In the genomic region with DNA sequence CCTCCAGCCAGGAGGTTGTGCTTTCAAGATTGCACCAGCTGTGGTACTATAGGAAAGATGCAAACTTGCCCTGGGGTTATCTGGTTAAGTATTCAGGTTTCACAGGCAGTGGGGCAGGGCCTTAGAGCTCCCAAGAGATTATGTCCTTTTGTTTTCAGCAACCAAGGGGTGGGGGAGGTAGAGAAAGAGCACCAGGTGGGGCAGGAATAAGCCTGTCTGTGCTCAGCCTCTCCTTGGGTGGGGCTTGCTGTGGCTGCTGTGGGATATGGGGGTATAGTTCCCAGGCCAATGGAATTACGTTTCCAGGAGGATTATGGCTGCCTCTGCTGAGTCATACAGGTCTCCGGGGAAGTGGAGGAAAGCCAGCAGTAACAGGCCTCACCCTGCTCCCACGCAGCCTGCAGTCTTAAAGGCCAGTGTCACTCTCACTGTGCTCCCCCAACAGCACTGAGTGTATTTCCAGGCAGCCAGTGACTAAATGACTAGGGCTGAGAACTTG, we compare ENCODE assay signal across 11 cellular contexts.
DNase-seq lines count a peak whose midpoint lies in the region; ATAC-seq, FAIRE-seq and TF ChIP-seq lines count a peak whose summit lies in the region.
"Had no signal": no experiment of that assay in that cellular context is flagged by ENCODE, and none has a peak within 500 bp of the region (broad histone marks: within the 10 kb centered on the region; RNA-seq: fewer than 3 reads in every experiment).

No MANE protein-coding gene starts in this region.

- no peak overlapping the region for H2AK9ac ChIP-seq in IMR-90 (replicated peaks; ENCODE audit: low read depth, low read length, poor library complexity)

- peak; percentile 99 for DNase-seq in DMS79 treated with DMSO at 0.1 percent for 48 hours (lab: John Stamatoyannopoulos, UW)
- DNase-seq in IMR-90 = peak; percentile 66
- peak; percentile 89 for DNase-seq in SW480 (ENCODE audit: low spot score)
- DNase-seq in keratinocyte (ENCODE audit: low read depth, low spot score) = peak; percentile 89
- no peak for DNase-seq in NOMO-1 treated with DMSO at 0.1 percent for 48 hours (lab: John Stamatoyannopoulos, UW; ENCODE audit: unreplicated experiment)
- no peak for DNase-seq in NCI-H146 (lab: John Stamatoyannopoulos, UW)
- no peak for DNase-seq in GM19239 (ENCODE audit: insufficient read length, low spot score)
- DNase-seq: H7, NCI-H2227 treated with DMSO at 0.1 percent for 48 hours, occipital lobe had no signal

- no peak overlapping the region for H3K56ac ChIP-seq in IMR-90 (ENCODE audit: extremely low read depth, insufficient read depth, low read length)

- H3K27me3 ChIP-seq in IMR-90 (ENCODE audit: control insufficient read depth, insufficient read depth, low read length) = no peaks in the 10 kb centered on the region
- H3K27me3 ChIP-seq in keratinocyte (ENCODE audit: control insufficient read depth, extremely low read depth, insufficient read depth, low read length) = no peaks in the 10 kb centered on the region

- CTCF ChIA-PET in IMR-90 (lab: Yijun Ruan, JAX) = no interaction called here

- H3K4me3 ChIP-seq in IMR-90 (ENCODE audit: insufficient read depth, low read depth, low read length) (no peak overlapping the region), keratinocyte (ENCODE audit: control insufficient read depth in 2 of 3, extremely low read depth in 1 of 3, insufficient read depth in 2 of 3, low read depth in 1 of 3, low read length in 3 of 3) (peak overlapping the region in 2 of 3 experiments; percentile 10 to 28)

- H3K79me1 ChIP-seq in IMR-90 (ENCODE audit: low read depth in 1 of 2, low read length in 2 of 2) = no peaks in the 10 kb centered on the region

- no peak overlapping the region for H4K91ac ChIP-seq in IMR-90 (ENCODE audit: insufficient read depth, low read depth, low read length)

- H2BK120ac ChIP-seq in IMR-90 (ENCODE audit: low read depth, low read length) = no peak overlapping the region

- BruUV-seq in IMR-90 (replicated peaks; lab: Mats Ljungman, UMichigan) = no TSS peak

- dilution Hi-C loops in IMR-90 (cut with HindIII; ENCODE audit: low sequenced_read_pairs, unreplicated experiment) = no loop called here
- dilution Hi-C loops in keratinocyte (cut with MboI; ENCODE audit: extremely low pct_ligation_motif_present, low sequenced_read_pairs) = no loop called here

- H3K9me3 ChIP-seq in IMR-90 (ENCODE audit: control insufficient read depth, insufficient read depth, low read length) = no peaks in the 10 kb centered on the region
- no peaks in the 10 kb centered on the region for H3K9me3 ChIP-seq in keratinocyte (ENCODE audit: control insufficient read depth, low read depth, low read length)

- H4K20me1 ChIP-seq in IMR-90 (ENCODE audit: insufficient read depth, low read length) = no peaks in the 10 kb centered on the region
- H4K20me1 ChIP-seq in keratinocyte (ENCODE audit: control insufficient read depth, extremely low read depth, insufficient read depth, low read length) = no peaks in the 10 kb centered on the region

- no peaks in the 10 kb centered on the region for H3K79me2 ChIP-seq in keratinocyte (ENCODE audit: control insufficient read depth, insufficient read depth, low read length)

- no peak overlapping the region for H3K4me2 ChIP-seq in IMR-90 (ENCODE audit: low read depth, low read length)
- H3K4me2 ChIP-seq in keratinocyte (ENCODE audit: control insufficient read depth, extremely low read depth, insufficient read depth, low read depth, low read length) = peak overlapping the region; percentile 53

- TF ChIP-seq RAD21 in IMR-90 (IDR thresholded peaks at IDR 0.05; ENCODE audit: low read length) = no peak

- TF ChIP-seq CTCF in IMR-90 (conservative IDR thresholded peaks at IDR 0.05; ENCODE audit: low read depth, low read length) (no peak), keratinocyte (optimal IDR thresholded peaks at IDR 0.05 in 1 of 3, IDR thresholded peaks at IDR 0.05 in 1 of 3, conservative IDR thresholded peaks at IDR 0.05 in 1 of 3; ENCODE audit: extremely low read depth in 1 of 3, insufficient read depth in 2 of 3, low read length in 3 of 3) (no peak)

- H2AFZ ChIP-seq in IMR-90 (replicated peaks; ENCODE audit: low read length, poor library complexity) (no peak overlapping the region), keratinocyte (ENCODE audit: control insufficient read depth, low read length) (peak overlapping the region; percentile 72)

- in situ Hi-C loops in IMR-90 (cut with MboI; ENCODE audit: low sequenced_read_pairs) = no loop called here

- no peak overlapping the region for H3K4ac ChIP-seq in IMR-90 (ENCODE audit: low read depth, low read length)

- H3K4me1 ChIP-seq in IMR-90 (ENCODE audit: control insufficient read depth, insufficient read depth, low read length) = no peaks in the 10 kb centered on the region
- peaks cover 14% of the 10 kb centered on the region for H3K4me1 ChIP-seq in keratinocyte (ENCODE audit: control insufficient read depth, extremely low read depth, insufficient read depth, low read length)

- H2BK5ac ChIP-seq in IMR-90 (ENCODE audit: low read depth, low read length, poor library complexity, severe bottlenecking) = no peak overlapping the region

- H3K14ac ChIP-seq in IMR-90 (replicated peaks; ENCODE audit: low read depth, low read length) = no peak overlapping the region

- no peak overlapping the region for H3K27ac ChIP-seq in IMR-90 (ENCODE audit: insufficient read depth, low read length)
- peak overlapping the region; percentile 77 for H3K27ac ChIP-seq in keratinocyte (ENCODE audit: control insufficient read depth, insufficient read depth, low read length)

- no peak overlapping the region for H4K8ac ChIP-seq in IMR-90 (ENCODE audit: low read depth in 2 of 2, low read length in 2 of 2)

- intact Hi-C loops in IMR-90 (cut with micrococcal nuclease) = no loop called here

- H3K23ac ChIP-seq in IMR-90 (ENCODE audit: low read depth, low read length) = no peak overlapping the region

- no CpG with 5 or more reads among the region's 3 CpGs for WGBS in IMR-90 (ENCODE audit: extremely low coverage in 2 of 2, insufficient read length in 1 of 2), 2 experiments

- no peak overlapping the region for H2BK20ac ChIP-seq in IMR-90 (ENCODE audit: low read depth, low read length)

- H3K36me3 ChIP-seq in IMR-90 (ENCODE audit: control insufficient read depth, insufficient read depth, low read length) (no peaks in the 10 kb centered on the region), keratinocyte (ENCODE audit: control insufficient read depth in 2 of 2, extremely low read depth in 1 of 2, insufficient read depth in 2 of 2, low read length in 2 of 2) (no peaks in the 10 kb centered on the region)

- ATAC-seq in IMR-90 (ENCODE audit: low read depth) (peak; percentile 35; the same call in 1 of the 2 replicates), HG03196 (IDR thresholded peaks at IDR 0.05; ENCODE audit: unreplicated experiment) (no peak)

- H2AK5ac ChIP-seq in IMR-90 (ENCODE audit: low read depth, low read length) = no peak overlapping the region

- POLR2A ChIA-PET in IMR-90 (lab: Charles Lee; ENCODE audit: unreplicated experiment) = no interaction called here

- H3K9me1 ChIP-seq in IMR-90 (ENCODE audit: insufficient read depth, low read length) (no peaks in the 10 kb centered on the region), keratinocyte (ENCODE audit: control insufficient read depth, extremely low read depth, insufficient read depth, low read length) (no peaks in the 10 kb centered on the region)

- no peak overlapping the region for H2BK15ac ChIP-seq in IMR-90 (ENCODE audit: low read depth, low read length)

- no peak overlapping the region for H4K5ac ChIP-seq in IMR-90 (ENCODE audit: low read depth, low read length)

- no peak for TF ChIP-seq POLR2A in IMR-90 (IDR thresholded peaks at IDR 0.05; ENCODE audit: low read depth, low read length)

- no peak overlapping the region for H3K18ac ChIP-seq in IMR-90 (ENCODE audit: low read depth, low read length)

- FAIRE-seq in keratinocyte (lab: Jason Lieb, UNC) (peak; percentile 96), GM19239 (lab: Jason Lieb, UNC) (no peak)

- no peak overlapping the region for H3K9ac ChIP-seq in IMR-90 (ENCODE audit: low read depth, low read length)
- peak overlapping the region; percentile 59 for H3K9ac ChIP-seq in keratinocyte (ENCODE audit: control insufficient read depth, extremely low read depth, insufficient read depth, low read length)

TF ChIP-seq in IMR-90, 13 proteins besides CTCF, POLR2A, EP300 and RAD21:
- no peak for TF ChIP-seq MAZ (IDR thresholded peaks at IDR 0.05; ENCODE audit: borderline replicate concordance, low read depth, low read length)
- no peak for TF ChIP-seq MXI1 (IDR thresholded peaks at IDR 0.05; ENCODE audit: borderline replicate concordance, low read depth, low read length)
- no peak for TF ChIP-seq CEBPB (IDR thresholded peaks at IDR 0.05; ENCODE audit: low read depth, low read length)
- no peak for TF ChIP-seq NFE2L2 (IDR thresholded peaks at IDR 0.05; ENCODE audit: low read depth, low read length)
- no peak for TF ChIP-seq MAFK (IDR thresholded peaks at IDR 0.05; ENCODE audit: low read depth, low read length)
- no peak for TF ChIP-seq RFX5 (IDR thresholded peaks at IDR 0.05; ENCODE audit: low read depth, low read length)
- no peak for TF ChIP-seq BHLHE40 (IDR thresholded peaks at IDR 0.05; ENCODE audit: low read depth, low read length)
- no peak for TF ChIP-seq RCOR1 (IDR thresholded peaks at IDR 0.05; ENCODE audit: insufficient replicate concordance, low read length)
- TF ChIP-seq FOS (IDR thresholded peaks at IDR 0.05; ENCODE audit: low read depth, low read length) = no peak
- TF ChIP-seq SMC3 (IDR thresholded peaks at IDR 0.05; ENCODE audit: low read depth, low read length) = no peak
- no peak for TF ChIP-seq ELK1 (IDR thresholded peaks at IDR 0.05; ENCODE audit: borderline replicate concordance, low read depth, low read length)
- TF ChIP-seq USF2 (IDR thresholded peaks at IDR 0.05; ENCODE audit: low read depth, low read length) = no peak
- TF ChIP-seq CHD1 (IDR thresholded peaks at IDR 0.05; ENCODE audit: low read depth, low read length) = no peak

Comparison
In these comparisons a context has a peak if more than half of its experiments do, and no peak if none do; other contexts are left out.
1. DNase-seq: peak in DMS79 treated with DMSO at 0.1 percent for 48 hours (single experiment), IMR-90 (single experiment), SW480 (single experiment) and keratinocyte (single experiment); none in NOMO-1 treated with DMSO at 0.1 percent for 48 hours (single experiment), NCI-H146 (single experiment) and GM19239 (single experiment).